Comparison of ENCODE assay signal across 24 cellular contexts in genomic region chr9:2771661-2772060, GRCh38. TPM values are rescaled to one million over a fixed set of nuclear protein-coding genes. Genes with fewer than 3 reads are reported as not detected.
DNase-seq lines count a peak whose midpoint lies in the region; TF ChIP-seq lines count a peak whose summit lies in the region.
"Had no signal": no experiment of that assay in that cellular context is flagged by ENCODE, and none has a peak within 500 bp of the region (broad histone marks: within the 10 kb centered on the region; RNA-seq: fewer than 3 reads in every experiment).

No MANE protein-coding gene starts in this region.

- H3K9me3 ChIP-seq in HAP-1 = 0 out of 2 replicates have a peak, but pooled peaks cover 3% of the 10 kb centered on the region

- H3K4me1 ChIP-seq in HAP-1 = no peaks in the 10 kb centered on the region
- H3K4me1 ChIP-seq: sigmoid colon, tibial artery had no signal

- no peak for TF ChIP-seq CTCF in epithelial cell of esophagus (IDR thresholded peaks at IDR 0.05; ENCODE audit: insufficient read depth, low read depth, low read length, missing control alignments)

- no peaks in the 10 kb centered on the region for H3K27me3 ChIP-seq in HAP-1 (ENCODE audit: low read depth)
- H3K27me3 ChIP-seq: sigmoid colon, tibial artery had no signal

- H3K4me3 ChIP-seq in epithelial cell of esophagus (ENCODE audit: low read length) (no peak overlapping the region), HAP-1 (no peak overlapping the region)
- H3K4me3 ChIP-seq: sigmoid colon, tibial artery had no signal

- peaks cover 57% of the 10 kb centered on the region for H3K36me3 ChIP-seq in HAP-1 (replicated peaks)

- DNase-seq in EH (ENCODE audit: low read depth) = peak; percentile 36
- peak; percentile 19 for DNase-seq in LHCN-M2 (ENCODE audit: low read depth)
- peak; percentile 15 for DNase-seq in epithelial cell of esophagus (ENCODE audit: low read depth)
- peak; percentile 8 for DNase-seq in myocyte (ENCODE audit: low read depth)
- no peak for DNase-seq in NCI-H526 treated with DMSO at 0.1 percent for 48 hours (lab: John Stamatoyannopoulos, UW)
- no peak for DNase-seq in HAP-1 (ENCODE audit: low spot score in 2 of 2)
- no peak for DNase-seq in NCI-H1417 (lab: John Stamatoyannopoulos, UW)
- DNase-seq: activated B cell treated with CpG ODN at 0.5 μM for 24 hours; activated CD8-positive, alpha-beta T cell treated with anti-CD3 and anti-CD28 coated beads for 36 hours; activated naive CD4-positive, alpha-beta T cell treated with anti-CD3 and anti-CD28 coated beads, Interleukin-2, amount 50 U/mL, for 16 hours; activated T-cell treated with anti-CD3 and anti-CD28 coated beads, Interleukin-2, amount 50 U/mL, for 1 hour; cortex of kidney; KG1; NCI-H2081 treated with DMSO at 0.1 percent for 48 hours; NCI-H69; SIG-M5; sigmoid colon; stimulated activated naive CD8-positive, alpha-beta T cell treated with anti-CD3 and anti-CD28 coated beads, Interleukin-15, Interleukin-2, amounts not matched to agents 100 U/mL and 50 U/mL, for 24 hours; tibial artery had no signal

- in situ Hi-C loops in HAP-1 (cut with MboI; ENCODE audit: low sequenced_read_pairs) = no loop called here

RNA-seq across cellular contexts. Expression of gene KCNV2, which starts 54.4 kb away (rescaled TPM):
- total RNA-seq in LHCN-M2 (2014; rRNA removed) = not detected in 2 replicates
- 0.05 TPM for polyA plus RNA-seq in LHCN-M2 (2012)
- not detected in 2 replicates for total RNA-seq in myocyte
- polyA plus RNA-seq in myocyte (2012) = 0.13 TPM
- total RNA-seq: activated B cell treated with CpG ODN at 0.5 μM for 24 hours; activated CD8-positive, alpha-beta T cell treated with anti-CD3 and anti-CD28 coated beads for 36 hours; Daoy; glomerular endothelial cell; liver; OCI-LY7; osteocyte; sigmoid colon had no signal
- polyA plus RNA-seq: sigmoid colon had no signal

Comparison
In these comparisons a context has a peak if more than half of its experiments do, and no peak if none do; other contexts are left out.
1. DNase-seq: peak in EH (single experiment), LHCN-M2 (single experiment), epithelial cell of esophagus (single experiment) and myocyte (single experiment); none in NCI-H526 treated with DMSO at 0.1 percent for 48 hours (single experiment), HAP-1 (0 of 2) and NCI-H1417 (0 of 3).